Comparison of ENCODE assay signal across 1 cellular context in genomic region chr5:96374653-96375052, GRCh38.
TF ChIP-seq lines count a peak whose summit lies in the region.

No MANE protein-coding gene starts in this region.

TF ChIP-seq in GM23338, 12 proteins besides CTCF, POLR2A, EP300 and RAD21 (continued from another document):
- TF ChIP-seq ZNF462 (CRISPR knock-in tag; IDR thresholded peaks at IDR 0.05) = no peak
- TF ChIP-seq EZH2phosphoT487 (IDR thresholded peaks at IDR 0.05; ENCODE audit: unreplicated experiment) = no peak
- TF ChIP-seq REST (IDR thresholded peaks at IDR 0.05; ENCODE audit: unreplicated experiment) = no peak
- no peak for TF ChIP-seq STAT1 (IDR thresholded peaks at IDR 0.05; ENCODE audit: unreplicated experiment)
- TF ChIP-seq ETS1 (IDR thresholded peaks at IDR 0.05) = no peak
- TF ChIP-seq ZNF114 (CRISPR knock-in tag; IDR thresholded peaks at IDR 0.05) = no peak
